ENCODE assay signal across 8 cellular contexts in the genomic region with DNA sequence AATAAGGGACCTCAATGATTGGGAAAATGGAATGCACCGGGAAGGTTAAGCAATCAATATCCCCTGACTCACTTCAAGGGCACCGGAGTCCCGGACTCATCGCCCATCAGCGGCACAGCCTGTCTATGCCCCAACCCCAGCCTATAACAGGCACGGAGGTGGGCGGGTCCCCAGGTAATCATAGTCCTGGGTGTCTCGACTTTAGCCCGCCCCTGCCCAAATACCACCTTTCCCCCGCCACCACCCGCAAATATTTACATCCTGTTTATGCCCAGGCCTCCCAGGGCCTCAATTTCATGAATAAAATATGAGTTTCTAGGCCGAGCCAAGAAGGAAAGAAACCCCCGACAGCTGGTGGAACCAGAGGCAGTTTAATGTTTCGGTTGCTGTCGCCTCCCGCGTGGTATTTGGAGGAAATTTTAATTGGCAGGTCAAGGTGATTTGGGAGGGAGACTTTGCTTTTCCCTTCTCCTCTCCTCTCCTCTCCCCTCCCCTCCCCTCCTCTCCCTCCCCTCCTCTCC. TPM values are rescaled to one million over a fixed set of nuclear protein-coding genes. Genes with fewer than 3 reads are reported as not detected.
DNase-seq lines count a peak whose midpoint lies in the region; ATAC-seq and TF ChIP-seq lines count a peak whose summit lies in the region.

No MANE protein-coding gene starts in this region.

- H3K36me3 ChIP-seq in HAP-1 (replicated peaks): no peaks in the 10 kb centered on the region
- H3K36me3 ChIP-seq in right lobe of liver: no peaks in the 10 kb centered on the region

- no peak for TF ChIP-seq POLR2A in right lobe of liver (IDR thresholded peaks at IDR 0.05)

- H3K4me1 Mint-ChIP-seq in activated CD4-positive, alpha-beta T cell treated with anti-CD3 and anti-CD28 coated beads for 36 hours: peaks cover 9% of the 10 kb centered on the region

- H3K4me1 ChIP-seq in HAP-1 (no peaks in the 10 kb centered on the region), right lobe of liver (peaks cover 0 to 6% (median 0%) of the 10 kb centered on the region in 4 donors)

- H3K4me3 Mint-ChIP-seq in activated CD4-positive, alpha-beta T cell treated with anti-CD3 and anti-CD28 coated beads for 36 hours: peak overlapping the region; percentile 68

- H3K27ac Mint-ChIP-seq in activated CD4-positive, alpha-beta T cell treated with anti-CD3 and anti-CD28 coated beads for 36 hours: no peak overlapping the region

- WGBS in right lobe of liver (ENCODE audit: insufficient coverage, low coverage, low lambda C conversion rate, missing lambda C conversion rate): 0% methylated on average over 15 of the region's 17 CpGs

- no peaks in the 10 kb centered on the region for H3K9me3 Mint-ChIP-seq in activated CD4-positive, alpha-beta T cell treated with anti-CD3 and anti-CD28 coated beads for 36 hours (ENCODE audit: low read depth)

- no peak for TF ChIP-seq CTCF in right lobe of liver (IDR thresholded peaks at IDR 0.05)

- in situ Hi-C loops in HAP-1 (cut with MboI; ENCODE audit: low sequenced_read_pairs): no loop called here

- H3K27me3 ChIP-seq in HAP-1 (ENCODE audit: low read depth): no peaks in the 10 kb centered on the region
- H3K27me3 ChIP-seq in right lobe of liver: no peaks in the 10 kb centered on the region

- CTCF ChIA-PET in activated CD4-positive, alpha-beta T cell treated with anti-CD3 and anti-CD28 coated beads for 36 hours (lab: Charles Lee): interaction anchor here (1.0 to 1.4 kb wide), 2 partner anchors 63 to 131 kb away, joined by 3 to 5 read pairs; no protein-coding TSS in a partner anchor

- intact Hi-C loops in activated CD4-positive, alpha-beta T cell treated with anti-CD3 and anti-CD28 coated beads for 36 hours (cut with DNase I, micrococcal nuclease): loop anchor here (1.0 kb wide), 1 partner anchor 19 kb away; a partner anchor contains a TSS
- intact Hi-C loops in right lobe of liver (cut with DNase I): loop anchor here in 1 of 2 donors (10.0 kb wide), 1 partner anchor 65 kb away; no protein-coding TSS in a partner anchor

- H3K9me3 ChIP-seq in HAP-1 (no peaks in the 10 kb centered on the region), right lobe of liver (no peaks in the 10 kb centered on the region)

- peak; percentile 97 for DNase-seq in DMS 273 (lab: John Stamatoyannopoulos, UW; ENCODE audit: unreplicated experiment)
- DNase-seq in HAP-1 (ENCODE audit: low spot score in 2 of 2): peak; percentile 71 to 84
- peak; percentile 86 for DNase-seq in NCI-H2171 treated with DMSO at 0.1 percent for 48 hours (lab: John Stamatoyannopoulos, UW)
- DNase-seq in activated CD4-positive, alpha-beta T cell treated with anti-CD3 and anti-CD28 coated beads for 36 hours: peak; percentile 70
- DNase-seq in dermis blood vessel endothelial cell: peak; percentile 75
- peak in 2 of 3 donors; percentile 67 to 74 for DNase-seq in right lobe of liver
- DNase-seq in stimulated activated CD4-positive, alpha-beta T cell treated with anti-CD3 and anti-CD28 coated beads, Interleukin-4, amount 100 ng/mL, for 24 hours: peak; percentile 58

- peak overlapping the region; percentile 42 for H3K4me3 ChIP-seq in HAP-1
- H3K4me3 ChIP-seq in right lobe of liver: peak overlapping the region; percentile 36 to 67 (median 57)

- H3K36me3 Mint-ChIP-seq in activated CD4-positive, alpha-beta T cell treated with anti-CD3 and anti-CD28 coated beads for 36 hours (ENCODE audit: low read depth): no peaks in the 10 kb centered on the region

- POLR2A ChIA-PET in activated CD4-positive, alpha-beta T cell treated with anti-CD3 and anti-CD28 coated beads for 36 hours (lab: Charles Lee): no interaction called here

- H3K27me3 Mint-ChIP-seq in activated CD4-positive, alpha-beta T cell treated with anti-CD3 and anti-CD28 coated beads for 36 hours: no peaks in the 10 kb centered on the region

- ATAC-seq in activated CD4-positive, alpha-beta T cell treated with anti-CD3 and anti-CD28 coated beads for 36 hours: peak; percentile 90
- ATAC-seq in right lobe of liver: peak; percentile 77 to 90 (median 82)
- no peak for ATAC-seq in HG03457 (IDR thresholded peaks at IDR 0.05; ENCODE audit: unreplicated experiment)

- H3K27ac ChIP-seq in right lobe of liver: no peak overlapping the region

RNA-seq across cellular contexts. Expression of a gene that starts 15.6 kb away (rescaled TPM):
- 100 to 1,000 TPM in 1 of 2 experiments, 10 to 100 TPM in 1; 84.9 to 123 TPM for total RNA-seq in activated CD4-positive, alpha-beta T cell treated with anti-CD3 and anti-CD28 coated beads for 36 hours
- total RNA-seq in dermis blood vessel endothelial cell: 20.9 and 26.9 TPM in 2 replicates
- total RNA-seq in right lobe of liver: 10 to 100 TPM in 5 of 6 experiments, 1 to 10 TPM in 1; 8.0 to 21.3 (median 12.2) TPM

RNA-seq across cellular contexts. Expression of a gene that starts 19.4 kb away (rescaled TPM):
- total RNA-seq in activated CD4-positive, alpha-beta T cell treated with anti-CD3 and anti-CD28 coated beads for 36 hours: 1 to 10 TPM; 1.4 to 1.8 TPM
- total RNA-seq in dermis blood vessel endothelial cell: 40.7 and 43.6 TPM in 2 replicates
- total RNA-seq in right lobe of liver: 1 to 10 TPM; 2.8 to 6.8 (median 4.2) TPM
